Comparison of ENCODE assay signal across 8 cellular contexts in genomic region chr17:79042421-79043190, GRCh38. TPM values are rescaled to one million over a fixed set of nuclear protein-coding genes. Genes with fewer than 3 reads are reported as not detected.
A peak's percentile ranks its signal among the peaks of the same experiment; 100 is the strongest.
DNase-seq lines count a peak whose midpoint lies in the region; ATAC-seq and TF ChIP-seq lines count a peak whose summit lies in the region.

No MANE protein-coding gene starts in this region.

- H3K4me1 Mint-ChIP-seq in activated CD8-positive, alpha-beta T cell treated with anti-CD3 and anti-CD28 coated beads for 36 hours (ENCODE audit: low read depth): no peaks in the 10 kb centered on the region
- H3K4me1 Mint-ChIP-seq in effector memory CD8-positive, alpha-beta T cell (ENCODE audit: low read depth in 2 of 2): peaks cover 0 to 10% of the 10 kb centered on the region in 2 donors
- peaks cover 0 to 10% (median 6%) of the 10 kb centered on the region in 3 donors for H3K4me1 Mint-ChIP-seq in naive B cell

- POLR2A ChIA-PET in activated CD8-positive, alpha-beta T cell treated with anti-CD3 and anti-CD28 coated beads for 36 hours (lab: Charles Lee): interaction anchor here (0.7 kb wide), 1 partner anchor 90 kb away, joined by 3 read pairs; no protein-coding TSS in a partner anchor

- H3K4me3 Mint-ChIP-seq in activated CD8-positive, alpha-beta T cell treated with anti-CD3 and anti-CD28 coated beads for 36 hours: no peak overlapping the region
- H3K4me3 Mint-ChIP-seq in effector memory CD8-positive, alpha-beta T cell: no peak overlapping the region
- no peak overlapping the region for H3K4me3 Mint-ChIP-seq in naive B cell

- CTCF ChIA-PET in activated CD8-positive, alpha-beta T cell treated with anti-CD3 and anti-CD28 coated beads for 36 hours (lab: Charles Lee): interaction anchor here (0.7 to 2.7 kb wide), 23 partner anchors 9 to 378 kb away, joined by 3 to 17 read pairs (median 4); no protein-coding TSS in a partner anchor

- H3K36me3 Mint-ChIP-seq in activated CD8-positive, alpha-beta T cell treated with anti-CD3 and anti-CD28 coated beads for 36 hours (ENCODE audit: low read depth): no peaks in the 10 kb centered on the region
- H3K36me3 Mint-ChIP-seq in effector memory CD8-positive, alpha-beta T cell (ENCODE audit: insufficient read depth): peaks cover 5% of the 10 kb centered on the region
- no peaks in the 10 kb centered on the region for H3K36me3 Mint-ChIP-seq in naive B cell

- no peak overlapping the region for H3K27ac Mint-ChIP-seq in activated CD8-positive, alpha-beta T cell treated with anti-CD3 and anti-CD28 coated beads for 36 hours
- no peak overlapping the region for H3K27ac Mint-ChIP-seq in effector memory CD8-positive, alpha-beta T cell
- peak overlapping the region in 1 of 6 donors; percentile 21 for H3K27ac Mint-ChIP-seq in naive B cell

- DNase-seq in DMS153 treated with DMSO at 0.1 percent for 48 hours (lab: John Stamatoyannopoulos, UW; ENCODE audit: unreplicated experiment) (peak; percentile 49), DMS153 (lab: John Stamatoyannopoulos, UW) (no peak), NCI-H2196 (lab: John Stamatoyannopoulos, UW; ENCODE audit: unreplicated experiment) (peak; percentile 94), naive B cell (peak; percentile 42), AG08396 (ENCODE audit: low spot score) (no peak)
- peak; percentile 85 for DNase-seq in activated CD8-positive, alpha-beta T cell treated with anti-CD3 and anti-CD28 coated beads for 36 hours
- peak; percentile 63 to 70 (median 65) for DNase-seq in effector memory CD8-positive, alpha-beta T cell
- peak; percentile 22 to 73 (median 59) for DNase-seq in stimulated activated naive CD4-positive, alpha-beta T cell (lab: John Stamatoyannopoulos, UW)

- ATAC-seq in activated CD8-positive, alpha-beta T cell treated with anti-CD3 and anti-CD28 coated beads for 36 hours: peak; percentile 68
- ATAC-seq in effector memory CD8-positive, alpha-beta T cell (replicated peaks): peak; percentile 68
- peak in 1 of 2 donors; percentile 67 for ATAC-seq in naive B cell (ENCODE audit: low read depth in 2 of 2)

- peaks cover 6% of the 10 kb centered on the region for H3K27me3 Mint-ChIP-seq in activated CD8-positive, alpha-beta T cell treated with anti-CD3 and anti-CD28 coated beads for 36 hours
- peaks cover 20 to 42% of the 10 kb centered on the region in 2 donors for H3K27me3 Mint-ChIP-seq in effector memory CD8-positive, alpha-beta T cell
- peaks cover 18 to 35% (median 28%) of the 10 kb centered on the region in 3 donors for H3K27me3 Mint-ChIP-seq in naive B cell

- TF ChIP-seq CTCF in activated CD8-positive, alpha-beta T cell treated with anti-CD3 and anti-CD28 coated beads for 36 hours (IDR thresholded peaks at IDR 0.05): peak; percentile 80

- intact Hi-C loops in activated CD8-positive, alpha-beta T cell treated with anti-CD3 and anti-CD28 coated beads for 36 hours (cut with micrococcal nuclease): loop anchor here (10.0 kb wide), 1 partner anchor 352 kb away; no protein-coding TSS in a partner anchor

- H3K9me3 Mint-ChIP-seq in activated CD8-positive, alpha-beta T cell treated with anti-CD3 and anti-CD28 coated beads for 36 hours: no peaks in the 10 kb centered on the region
- H3K9me3 Mint-ChIP-seq in effector memory CD8-positive, alpha-beta T cell: no peaks in the 10 kb centered on the region
- no peaks in the 10 kb centered on the region for H3K9me3 Mint-ChIP-seq in naive B cell

RNA-seq across cellular contexts. Expression of gene C1QTNF1, which starts 18.6 kb away (rescaled TPM):
- total RNA-seq in activated CD8-positive, alpha-beta T cell treated with anti-CD3 and anti-CD28 coated beads for 36 hours: under 1 TPM; 0.13 to 0.14 TPM
- not detected for polyA plus RNA-seq in naive B cell (ENCODE audit: low read depth in 6 of 6)

RNA-seq across cellular contexts. Expression of gene ENGASE, which starts 32.0 kb away (rescaled TPM):
- total RNA-seq in activated CD8-positive, alpha-beta T cell treated with anti-CD3 and anti-CD28 coated beads for 36 hours: 10 to 100 TPM; 41.3 to 41.8 TPM
- polyA plus RNA-seq in naive B cell (ENCODE audit: low read depth in 6 of 6): 1 to 10 TPM; 1.4 to 7.4 (median 3.6) TPM

RNA-seq across cellular contexts. Expression of gene CANT1, which starts 33.0 kb away (rescaled TPM):
- total RNA-seq in activated CD8-positive, alpha-beta T cell treated with anti-CD3 and anti-CD28 coated beads for 36 hours: 10 to 100 TPM; 41.4 to 48.2 TPM
- polyA plus RNA-seq in naive B cell (ENCODE audit: low read depth in 6 of 6): 1 to 10 TPM; 3.7 to 9.7 (median 6.0) TPM

Comparison
In these comparisons a context has a peak if more than half of its experiments do, and no peak if none do; other contexts are left out.
1. DNase-seq: peak in DMS153 treated with DMSO at 0.1 percent for 48 hours (single experiment), NCI-H2196 (single experiment), activated CD8-positive, alpha-beta T cell treated with anti-CD3 and anti-CD28 coated beads for 36 hours (single experiment), effector memory CD8-positive, alpha-beta T cell (3 of 3), naive B cell (single experiment) and stimulated activated naive CD4-positive, alpha-beta T cell (6 of 6); none in DMS153 (single experiment) and AG08396 (single experiment).